ENCODE assay signal across 8 cellular contexts in genomic region chr17:64984776-64985521, GRCh38.
DNase-seq lines count a peak whose midpoint lies in the region; ATAC-seq and TF ChIP-seq lines count a peak whose summit lies in the region.

No MANE protein-coding gene starts in this region.

- no peaks in the 10 kb centered on the region for H3K27me3 Mint-ChIP-seq in memory B cell

- peaks cover 20% of the 10 kb centered on the region for H3K4me1 Mint-ChIP-seq in memory B cell

- H2AFZ ChIP-seq in DND-41 (ENCODE audit: low read depth, low read length) = peak overlapping the region; percentile 28

- H3K36me3 ChIP-seq in DND-41 (ENCODE audit: insufficient read depth, low read length) = no peaks in the 10 kb centered on the region

- H3K79me2 ChIP-seq in DND-41 (ENCODE audit: insufficient read depth, low read length) = no peaks in the 10 kb centered on the region

- H3K9me3 ChIP-seq in DND-41 (ENCODE audit: insufficient read depth, low read length, severe bottlenecking) = no peaks in the 10 kb centered on the region

- H3K4me3 Mint-ChIP-seq in memory B cell = no peak overlapping the region

- H3K4me1 ChIP-seq in DND-41 (ENCODE audit: insufficient read depth, low read length) = peaks cover 39% of the 10 kb centered on the region

- peaks cover 3% of the 10 kb centered on the region for H3K9me3 Mint-ChIP-seq in memory B cell

- no peak for TF ChIP-seq CTCF in DND-41 (IDR thresholded peaks at IDR 0.05; ENCODE audit: borderline replicate concordance, extremely low read depth, low read length, poor library complexity, severe bottlenecking)

- H3K27ac Mint-ChIP-seq in memory B cell = peak overlapping the region; percentile 99

- peak overlapping the region; percentile 69 for H3K4me2 ChIP-seq in DND-41 (ENCODE audit: insufficient read depth, low read length)

- no peaks in the 10 kb centered on the region for H3K36me3 Mint-ChIP-seq in memory B cell

- no peaks in the 10 kb centered on the region for H4K20me1 ChIP-seq in DND-41 (ENCODE audit: insufficient read depth, low read length)

- DNase-seq in DND-41 = peak; percentile 80
- DNase-seq in RPMI7951 (ENCODE audit: low read depth) = peak; percentile 69
- DNase-seq in amniotic epithelial cell (ENCODE audit: low read depth) = peak; percentile 97
- DNase-seq in memory B cell (ENCODE audit: low spot score in 2 of 2) = no peak
- no peak for DNase-seq in mesenteric fat pad (ENCODE audit: low spot score)

- H3K27ac ChIP-seq in DND-41 (ENCODE audit: low read length) = peak overlapping the region; percentile 88

- H3K9ac ChIP-seq in DND-41 (ENCODE audit: low read depth, low read length) = peak overlapping the region; percentile 56

- ATAC-seq in DND-41 (ENCODE audit: insufficient read depth, low read depth) (peak; percentile 76), memory B cell (ENCODE audit: low read depth) (no peak), GM21447 (IDR thresholded peaks at IDR 0.05; ENCODE audit: unreplicated experiment) (no peak), HG03097 (IDR thresholded peaks at IDR 0.05; ENCODE audit: low FRiP score, unreplicated experiment) (no peak), GM19455 (IDR thresholded peaks at IDR 0.05; ENCODE audit: unreplicated experiment) (no peak)

- no peaks in the 10 kb centered on the region for H3K27me3 ChIP-seq in DND-41 (ENCODE audit: insufficient read depth, low read length, poor library complexity)

- peak overlapping the region in 1 of 2 experiments; percentile 52; a peak in 2 of 4 replicates for H3K4me3 ChIP-seq in DND-41 (ENCODE audit: low read depth in 1 of 2, low read length in 2 of 2)

Comparison
In these comparisons a context has a peak if more than half of its experiments do, and no peak if none do; other contexts are left out.
1. DNase-seq: peak in DND-41 (single experiment), RPMI7951 (single experiment) and amniotic epithelial cell (single experiment); none in memory B cell (0 of 2) and mesenteric fat pad (single experiment).